1 cellular context compared by ENCODE assay signal in the genomic region with DNA sequence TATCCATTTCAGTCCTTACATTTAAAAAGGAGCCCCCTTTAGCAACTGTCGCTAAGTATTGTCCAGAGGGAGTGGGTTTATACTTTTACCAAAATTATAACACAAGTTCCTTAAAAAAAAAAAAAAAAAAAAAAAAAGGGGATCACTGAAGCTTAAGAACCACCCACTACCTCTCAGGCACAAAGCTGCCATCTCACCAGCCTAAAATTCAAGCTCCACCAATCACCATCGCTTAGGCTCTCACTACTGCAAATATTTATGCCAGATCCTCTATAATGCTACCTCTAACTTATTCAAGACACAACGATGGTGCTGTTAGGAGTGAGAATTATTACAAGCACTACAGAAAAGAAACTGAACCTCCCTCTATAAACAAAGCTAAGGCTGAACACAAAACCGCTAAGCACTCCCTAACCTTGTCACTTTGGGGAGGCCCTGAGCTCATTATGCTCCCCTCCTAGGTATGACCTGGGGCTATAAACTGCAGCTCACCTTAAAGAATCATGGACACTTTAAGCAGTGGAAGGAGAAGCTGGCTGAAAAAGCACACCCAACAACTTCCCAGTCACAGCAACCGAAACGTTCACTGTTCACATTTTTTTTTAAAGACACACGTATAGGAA.
TF ChIP-seq lines count a peak whose summit lies in the region.

No MANE protein-coding gene starts in this region.

TF ChIP-seq in GM12878, 131 proteins besides CTCF, POLR2A, EP300 and RAD21 (continued from another document):
- TF ChIP-seq, protein P1, sequence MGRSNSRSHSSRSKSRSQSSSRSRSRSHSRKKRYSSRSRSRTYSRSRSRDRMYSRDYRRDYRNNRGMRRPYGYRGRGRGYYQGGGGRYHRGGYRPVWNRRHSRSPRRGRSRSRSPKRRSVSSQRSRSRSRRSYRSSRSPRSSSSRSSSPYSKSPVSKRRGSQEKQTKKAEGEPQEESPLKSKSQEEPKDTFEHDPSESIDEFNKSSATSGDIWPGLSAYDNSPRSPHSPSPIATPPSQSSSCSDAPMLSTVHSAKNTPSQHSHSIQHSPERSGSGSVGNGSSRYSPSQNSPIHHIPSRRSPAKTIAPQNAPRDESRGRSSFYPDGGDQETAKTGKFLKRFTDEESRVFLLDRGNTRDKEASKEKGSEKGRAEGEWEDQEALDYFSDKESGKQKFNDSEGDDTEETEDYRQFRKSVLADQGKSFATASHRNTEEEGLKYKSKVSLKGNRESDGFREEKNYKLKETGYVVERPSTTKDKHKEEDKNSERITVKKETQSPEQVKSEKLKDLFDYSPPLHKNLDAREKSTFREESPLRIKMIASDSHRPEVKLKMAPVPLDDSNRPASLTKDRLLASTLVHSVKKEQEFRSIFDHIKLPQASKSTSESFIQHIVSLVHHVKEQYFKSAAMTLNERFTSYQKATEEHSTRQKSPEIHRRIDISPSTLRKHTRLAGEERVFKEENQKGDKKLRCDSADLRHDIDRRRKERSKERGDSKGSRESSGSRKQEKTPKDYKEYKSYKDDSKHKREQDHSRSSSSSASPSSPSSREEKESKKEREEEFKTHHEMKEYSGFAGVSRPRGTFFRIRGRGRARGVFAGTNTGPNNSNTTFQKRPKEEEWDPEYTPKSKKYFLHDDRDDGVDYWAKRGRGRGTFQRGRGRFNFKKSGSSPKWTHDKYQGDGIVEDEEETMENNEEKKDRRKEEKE (IDR thresholded peaks at IDR 0.05) = no peak
- no peak for TF ChIP-seq RUNX3 (IDR thresholded peaks at IDR 0.05; ENCODE audit: low read length)
- TF ChIP-seq HCFC1 (IDR thresholded peaks at IDR 0.05; ENCODE audit: low read length) = no peak
- no peak for TF ChIP-seq RCOR1 (conservative IDR thresholded peaks at IDR 0.05; ENCODE audit: low read depth, low read length)
- no peak for TF ChIP-seq ZNF217 (IDR thresholded peaks at IDR 0.05)
- TF ChIP-seq, protein P2, sequence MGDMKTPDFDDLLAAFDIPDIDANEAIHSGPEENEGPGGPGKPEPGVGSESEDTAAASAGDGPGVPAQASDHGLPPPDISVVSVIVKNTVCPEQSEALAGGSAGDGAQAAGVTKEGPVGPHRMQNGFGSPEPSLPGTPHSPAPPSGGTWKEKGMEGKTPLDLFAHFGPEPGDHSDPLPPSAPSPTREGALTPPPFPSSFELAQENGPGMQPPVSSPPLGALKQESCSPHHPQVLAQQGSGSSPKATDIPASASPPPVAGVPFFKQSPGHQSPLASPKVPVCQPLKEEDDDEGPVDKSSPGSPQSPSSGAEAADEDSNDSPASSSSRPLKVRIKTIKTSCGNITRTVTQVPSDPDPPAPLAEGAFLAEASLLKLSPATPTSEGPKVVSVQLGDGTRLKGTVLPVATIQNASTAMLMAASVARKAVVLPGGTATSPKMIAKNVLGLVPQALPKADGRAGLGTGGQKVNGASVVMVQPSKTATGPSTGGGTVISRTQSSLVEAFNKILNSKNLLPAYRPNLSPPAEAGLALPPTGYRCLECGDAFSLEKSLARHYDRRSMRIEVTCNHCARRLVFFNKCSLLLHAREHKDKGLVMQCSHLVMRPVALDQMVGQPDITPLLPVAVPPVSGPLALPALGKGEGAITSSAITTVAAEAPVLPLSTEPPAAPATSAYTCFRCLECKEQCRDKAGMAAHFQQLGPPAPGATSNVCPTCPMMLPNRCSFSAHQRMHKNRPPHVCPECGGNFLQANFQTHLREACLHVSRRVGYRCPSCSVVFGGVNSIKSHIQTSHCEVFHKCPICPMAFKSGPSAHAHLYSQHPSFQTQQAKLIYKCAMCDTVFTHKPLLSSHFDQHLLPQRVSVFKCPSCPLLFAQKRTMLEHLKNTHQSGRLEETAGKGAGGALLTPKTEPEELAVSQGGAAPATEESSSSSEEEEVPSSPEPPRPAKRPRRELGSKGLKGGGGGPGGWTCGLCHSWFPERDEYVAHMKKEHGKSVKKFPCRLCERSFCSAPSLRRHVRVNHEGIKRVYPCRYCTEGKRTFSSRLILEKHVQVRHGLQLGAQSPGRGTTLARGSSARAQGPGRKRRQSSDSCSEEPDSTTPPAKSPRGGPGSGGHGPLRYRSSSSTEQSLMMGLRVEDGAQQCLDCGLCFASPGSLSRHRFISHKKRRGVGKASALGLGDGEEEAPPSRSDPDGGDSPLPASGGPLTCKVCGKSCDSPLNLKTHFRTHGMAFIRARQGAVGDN (IDR thresholded peaks at IDR 0.05) = no peak
- no peak for TF ChIP-seq ZZZ3 (IDR thresholded peaks at IDR 0.05; ENCODE audit: control insufficient read depth, insufficient read length, low read depth)
- TF ChIP-seq STAT3 (IDR thresholded peaks at IDR 0.05; ENCODE audit: low read depth, low read length) = no peak
- TF ChIP-seq, protein P3, sequence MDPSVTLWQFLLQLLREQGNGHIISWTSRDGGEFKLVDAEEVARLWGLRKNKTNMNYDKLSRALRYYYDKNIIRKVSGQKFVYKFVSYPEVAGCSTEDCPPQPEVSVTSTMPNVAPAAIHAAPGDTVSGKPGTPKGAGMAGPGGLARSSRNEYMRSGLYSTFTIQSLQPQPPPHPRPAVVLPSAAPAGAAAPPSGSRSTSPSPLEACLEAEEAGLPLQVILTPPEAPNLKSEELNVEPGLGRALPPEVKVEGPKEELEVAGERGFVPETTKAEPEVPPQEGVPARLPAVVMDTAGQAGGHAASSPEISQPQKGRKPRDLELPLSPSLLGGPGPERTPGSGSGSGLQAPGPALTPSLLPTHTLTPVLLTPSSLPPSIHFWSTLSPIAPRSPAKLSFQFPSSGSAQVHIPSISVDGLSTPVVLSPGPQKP (IDR thresholded peaks at IDR 0.05; ENCODE audit: low read depth, low read length) = no peak
- TF ChIP-seq, protein P4, sequence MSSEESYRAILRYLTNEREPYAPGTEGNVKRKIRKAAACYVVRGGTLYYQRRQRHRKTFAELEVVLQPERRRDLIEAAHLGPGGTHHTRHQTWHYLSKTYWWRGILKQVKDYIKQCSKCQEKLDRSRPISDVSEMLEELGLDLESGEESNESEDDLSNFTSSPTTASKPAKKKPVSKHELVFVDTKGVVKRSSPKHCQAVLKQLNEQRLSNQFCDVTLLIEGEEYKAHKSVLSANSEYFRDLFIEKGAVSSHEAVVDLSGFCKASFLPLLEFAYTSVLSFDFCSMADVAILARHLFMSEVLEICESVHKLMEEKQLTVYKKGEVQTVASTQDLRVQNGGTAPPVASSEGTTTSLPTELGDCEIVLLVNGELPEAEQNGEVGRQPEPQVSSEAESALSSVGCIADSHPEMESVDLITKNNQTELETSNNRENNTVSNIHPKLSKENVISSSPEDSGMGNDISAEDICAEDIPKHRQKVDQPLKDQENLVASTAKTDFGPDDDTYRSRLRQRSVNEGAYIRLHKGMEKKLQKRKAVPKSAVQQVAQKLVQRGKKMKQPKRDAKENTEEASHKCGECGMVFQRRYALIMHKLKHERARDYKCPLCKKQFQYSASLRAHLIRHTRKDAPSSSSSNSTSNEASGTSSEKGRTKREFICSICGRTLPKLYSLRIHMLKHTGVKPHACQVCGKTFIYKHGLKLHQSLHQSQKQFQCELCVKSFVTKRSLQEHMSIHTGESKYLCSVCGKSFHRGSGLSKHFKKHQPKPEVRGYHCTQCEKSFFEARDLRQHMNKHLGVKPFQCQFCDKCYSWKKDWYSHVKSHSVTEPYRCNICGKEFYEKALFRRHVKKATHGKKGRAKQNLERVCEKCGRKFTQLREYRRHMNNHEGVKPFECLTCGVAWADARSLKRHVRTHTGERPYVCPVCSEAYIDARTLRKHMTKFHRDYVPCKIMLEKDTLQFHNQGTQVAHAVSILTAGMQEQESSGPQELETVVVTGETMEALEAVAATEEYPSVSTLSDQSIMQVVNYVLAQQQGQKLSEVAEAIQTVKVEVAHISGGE (CRISPR knock-in tag; IDR thresholded peaks at IDR 0.05) = no peak
- TF ChIP-seq GATAD2B (conservative IDR thresholded peaks at IDR 0.05; ENCODE audit: low read depth) = no peak
- no peak for TF ChIP-seq ZNF274 (IDR thresholded peaks at IDR 0.05; ENCODE audit: insufficient read depth, insufficient read length)
- TF ChIP-seq, protein P5, sequence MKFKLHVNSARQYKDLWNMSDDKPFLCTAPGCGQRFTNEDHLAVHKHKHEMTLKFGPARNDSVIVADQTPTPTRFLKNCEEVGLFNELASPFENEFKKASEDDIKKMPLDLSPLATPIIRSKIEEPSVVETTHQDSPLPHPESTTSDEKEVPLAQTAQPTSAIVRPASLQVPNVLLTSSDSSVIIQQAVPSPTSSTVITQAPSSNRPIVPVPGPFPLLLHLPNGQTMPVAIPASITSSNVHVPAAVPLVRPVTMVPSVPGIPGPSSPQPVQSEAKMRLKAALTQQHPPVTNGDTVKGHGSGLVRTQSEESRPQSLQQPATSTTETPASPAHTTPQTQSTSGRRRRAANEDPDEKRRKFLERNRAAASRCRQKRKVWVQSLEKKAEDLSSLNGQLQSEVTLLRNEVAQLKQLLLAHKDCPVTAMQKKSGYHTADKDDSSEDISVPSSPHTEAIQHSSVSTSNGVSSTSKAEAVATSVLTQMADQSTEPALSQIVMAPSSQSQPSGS (IDR thresholded peaks at IDR 0.05; ENCODE audit: low read length) = no peak
- no peak for TF ChIP-seq SMAD5 (IDR thresholded peaks at IDR 0.05; ENCODE audit: low read depth)
